In genomic region chr7:151696738-151697514, GRCh38 we compare ENCODE assay signal across 10 cellular contexts.
A peak's percentile ranks its signal among the peaks of the same experiment; 100 is the strongest.
DNase-seq lines count a peak whose midpoint lies in the region; ATAC-seq, FAIRE-seq and TF ChIP-seq lines count a peak whose summit lies in the region.
"Had no signal": no experiment of that assay in that cellular context is flagged by ENCODE, and none has a peak within 500 bp of the region (broad histone marks: within the 10 kb centered on the region; RNA-seq: fewer than 3 reads in every experiment).

No MANE protein-coding gene starts in this region.

- no peak for TF ChIP-seq CTCF in SK-N-SH (IDR thresholded peaks at IDR 0.05)
- TF ChIP-seq CTCF in kidney (IDR thresholded peaks at IDR 0.05; ENCODE audit: borderline replicate concordance, extremely low read depth, insufficient read depth) = no peak
- no peak for TF ChIP-seq CTCF in type B pancreatic cell (conservative IDR thresholded peaks at IDR 0.05)

- H3K36me3 Mint-ChIP-seq in type B pancreatic cell = no peaks in the 10 kb centered on the region
- H3K36me3 Mint-ChIP-seq in activated T-cell treated with anti-CD3 and anti-CD28 coated beads, Interleukin-2, amount 50 U/mL, for 72 hours (ENCODE audit: insufficient read depth in 2 of 2) = no peaks in the 10 kb centered on the region

- no peaks in the 10 kb centered on the region for H3K27me3 Mint-ChIP-seq in type B pancreatic cell
- H3K27me3 Mint-ChIP-seq in activated T-cell treated with anti-CD3 and anti-CD28 coated beads, Interleukin-2, amount 50 U/mL, for 72 hours (ENCODE audit: low read depth) = no peaks in the 10 kb centered on the region

- no peak for FAIRE-seq in kidney (lab: Jason Lieb, UNC)

- intact Hi-C loops in kidney (cut with DNase I) = no loop called here

- POLR2A ChIA-PET in SK-N-SH (lab: Yijun Ruan, JAX) = no interaction called here

- H3K9me2 ChIP-seq in SK-N-SH = no peaks in the 10 kb centered on the region

- H3K27ac Mint-ChIP-seq in type B pancreatic cell = peak overlapping the region; percentile 70
- no peak overlapping the region for H3K27ac Mint-ChIP-seq in activated T-cell treated with anti-CD3 and anti-CD28 coated beads, Interleukin-2, amount 50 U/mL, for 72 hours

- H3F3A ChIP-seq in SK-N-SH (replicated peaks; ENCODE audit: insufficient read depth) = peaks cover 9% of the 10 kb centered on the region

- H3K9me3 ChIP-seq in SK-N-SH (no peaks in the 10 kb centered on the region), kidney (ENCODE audit: control insufficient read depth in 1 of 2, low read length in 2 of 2) (no peaks in the 10 kb centered on the region)

- DNase-seq in DMS 273 (lab: John Stamatoyannopoulos, UW; ENCODE audit: unreplicated experiment) = peak; percentile 43
- no peak for DNase-seq in DMS 273 treated with DMSO at 0.1 percent for 48 hours (lab: John Stamatoyannopoulos, UW)
- peak; percentile 73 for DNase-seq in SK-N-SH
- DNase-seq in kidney = peak; percentile 69
- DNase-seq in type B pancreatic cell (ENCODE audit: extremely low spot score, unreplicated experiment) = no peak
- DNase-seq in GM19240 (ENCODE audit: insufficient read length, low spot score) = no peak
- no peak for DNase-seq in activated CD8-positive, alpha-beta memory T cell treated with anti-CD3 and anti-CD28 coated beads, Interleukin-2, amount 50 U/mL, for 4 hours
- DNase-seq in activated T-cell treated with anti-CD3 and anti-CD28 coated beads, Interleukin-2, amount 50 U/mL, for 72 hours = no peak
- DNase-seq: effector CD4-positive, alpha-beta T cell had no signal

- H3K79me2 ChIP-seq in SK-N-SH (ENCODE audit: insufficient read depth) = no peaks in the 10 kb centered on the region

- no peaks in the 10 kb centered on the region for H3K27me3 ChIP-seq in SK-N-SH (ENCODE audit: insufficient read depth)

- CTCF ChIA-PET in SK-N-SH (lab: Yijun Ruan, JAX) = interaction anchor here (0.6 to 7.0 kb wide), 8 partner anchors 9 to 65 kb away, joined by 3 to 45 read pairs (median 4); no protein-coding TSS in a partner anchor

- no peak overlapping the region for H2AFZ ChIP-seq in SK-N-SH (ENCODE audit: low read depth)

- H3K27ac ChIP-seq in SK-N-SH (ENCODE audit: low read depth in 2 of 2, low read length in 1 of 2) (no peak overlapping the region), kidney (ENCODE audit: low read depth in 2 of 2, low read length in 2 of 2) (no peak overlapping the region)
- H3K27ac ChIP-seq: 22Rv1 had no signal

- peak; percentile 21; the same call in 1 of the 2 replicates for TF ChIP-seq RAD21 in SK-N-SH (IDR thresholded peaks at IDR 0.05; ENCODE audit: low read length)

- H4K20me1 ChIP-seq in SK-N-SH (ENCODE audit: insufficient read depth) = no peaks in the 10 kb centered on the region

- no peak for TF ChIP-seq EP300 in SK-N-SH (IDR thresholded peaks at IDR 0.05; ENCODE audit: borderline replicate concordance in 1 of 2, low read depth in 1 of 2, low read length in 1 of 2)

- H3K9me3 Mint-ChIP-seq in type B pancreatic cell = no peaks in the 10 kb centered on the region
- no peaks in the 10 kb centered on the region for H3K9me3 Mint-ChIP-seq in activated T-cell treated with anti-CD3 and anti-CD28 coated beads, Interleukin-2, amount 50 U/mL, for 72 hours

- H3K4me3 Mint-ChIP-seq in type B pancreatic cell = no peak overlapping the region
- no peak overlapping the region for H3K4me3 Mint-ChIP-seq in activated T-cell treated with anti-CD3 and anti-CD28 coated beads, Interleukin-2, amount 50 U/mL, for 72 hours

- peaks cover 31% of the 10 kb centered on the region for H3K4me1 Mint-ChIP-seq in type B pancreatic cell (ENCODE audit: unreplicated experiment)
- peaks cover 6% of the 10 kb centered on the region for H3K4me1 Mint-ChIP-seq in activated T-cell treated with anti-CD3 and anti-CD28 coated beads, Interleukin-2, amount 50 U/mL, for 72 hours (ENCODE audit: low read depth)

- H3K4me1 ChIP-seq in SK-N-SH (ENCODE audit: control insufficient read depth in 1 of 2, insufficient read depth in 2 of 2, low read depth in 1 of 2, low read length in 1 of 2) (peaks cover 17 to 34% of the 10 kb centered on the region in 2 experiments; a peak in 3 of 4 replicates), kidney (ENCODE audit: control insufficient read depth in 1 of 2, insufficient read depth in 1 of 2, low read depth in 1 of 2, low read length in 2 of 2) (peaks cover 14 to 20% of the 10 kb centered on the region in 2 donors)

- H3K4me3 ChIP-seq in SK-N-SH (ENCODE audit: low read depth in 2 of 2, low read length in 1 of 2) (no peak overlapping the region), kidney (ENCODE audit: low read length in 2 of 2) (no peak overlapping the region)

- WGBS in SK-N-SH (ENCODE audit: low lambda C conversion rate) = 84% methylated on average over 16 of the region's 18 CpGs

- no peak overlapping the region for H3K4me2 ChIP-seq in SK-N-SH

- H3K36me3 ChIP-seq in SK-N-SH (replicated peaks in 1 of 2; ENCODE audit: control insufficient read depth in 1 of 2, insufficient read depth in 2 of 2, low read length in 1 of 2) (no peaks in the 10 kb centered on the region), kidney (ENCODE audit: control insufficient read depth in 1 of 2, insufficient read depth in 2 of 2, low read length in 2 of 2) (no peaks in the 10 kb centered on the region)

- H3K9ac ChIP-seq in SK-N-SH (no peak overlapping the region), kidney (ENCODE audit: low read length in 2 of 2) (no peak overlapping the region)

- no peak for ATAC-seq in activated T-cell treated with anti-CD3 and anti-CD28 coated beads, Interleukin-2, amount 50 U/mL, for 72 hours (replicated peaks in 1 of 2)

TF ChIP-seq in SK-N-SH, 30 proteins besides CTCF, POLR2A, EP300 and RAD21:
- peak; percentile 44; the same call in 1 of the 2 replicates for TF ChIP-seq TCF12 (IDR thresholded peaks at IDR 0.05)
- peak; percentile 14; the same call in 1 of the 2 replicates for TF ChIP-seq FOSL2 (IDR thresholded peaks at IDR 0.05; ENCODE audit: borderline replicate concordance, low read depth)
- TF ChIP-seq ZBTB33 (IDR thresholded peaks at IDR 0.05; ENCODE audit: borderline replicate concordance, low read depth) = no peak
- no peak for TF ChIP-seq FOXJ3 (CRISPR knock-in tag; IDR thresholded peaks at IDR 0.05)

Comparison
In these comparisons a context has a peak if more than half of its experiments do, and no peak if none do; other contexts are left out.
1. DNase-seq: peak in DMS 273 (single experiment), SK-N-SH (single experiment) and kidney (single experiment); none in DMS 273 treated with DMSO at 0.1 percent for 48 hours (single experiment), type B pancreatic cell (single experiment), GM19240 (single experiment), activated CD8-positive, alpha-beta memory T cell treated with anti-CD3 and anti-CD28 coated beads, Interleukin-2, amount 50 U/mL, for 4 hours (single experiment) and activated T-cell treated with anti-CD3 and anti-CD28 coated beads, Interleukin-2, amount 50 U/mL, for 72 hours (0 of 2).